In genomic region chr4:8269535-8270417, GRCh38 we compare ENCODE assay signal across 1 cellular context.
TF ChIP-seq lines count a peak whose summit lies in the region.

HTRA3 (plus strand) TSS chr4:8269754; CDS start chr4:8269969, 215 bp downstream.

TF ChIP-seq in SK-N-SH, 30 proteins besides CTCF, POLR2A, EP300 and RAD21:
- no peak for TF ChIP-seq PBX3 (IDR thresholded peaks at IDR 0.05)
